ENCODE assay signal across 13 cellular contexts in the genomic region with DNA sequence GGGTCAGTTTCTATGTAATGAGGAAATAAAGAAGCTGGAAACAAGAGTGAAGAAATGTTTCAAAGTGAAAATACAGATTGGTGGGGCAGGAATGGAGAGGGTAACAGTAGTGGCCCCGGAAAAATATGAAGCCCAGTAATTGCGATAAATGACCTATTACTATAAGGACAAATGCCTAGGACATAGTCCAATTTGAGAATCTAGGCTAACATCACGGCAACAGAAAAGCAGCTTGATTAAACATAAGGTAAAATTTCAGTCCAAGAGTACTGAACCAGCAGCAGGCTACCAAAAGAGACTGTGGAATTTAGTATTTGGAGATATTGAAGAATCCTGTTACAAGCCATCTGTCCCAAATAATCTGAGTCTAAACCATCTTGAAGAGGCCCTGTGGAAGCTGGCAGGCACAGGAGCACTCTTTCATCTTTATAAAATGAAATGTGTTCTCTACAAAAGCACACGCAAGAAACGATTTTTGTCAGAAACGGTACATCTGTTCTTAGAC. TPM values are rescaled to one million over a fixed set of nuclear protein-coding genes. Genes with fewer than 3 reads are reported as not detected.
DNase-seq lines count a peak whose midpoint lies in the region; ATAC-seq and TF ChIP-seq lines count a peak whose summit lies in the region.
"Had no signal": no experiment of that assay in that cellular context is flagged by ENCODE, and none has a peak within 500 bp of the region (broad histone marks: within the 10 kb centered on the region; RNA-seq: fewer than 3 reads in every experiment).

No MANE protein-coding gene starts in this region.

- intact Hi-C loops in left ventricle myocardium inferior (cut with micrococcal nuclease) (no loop called here), Right ventricle myocardium inferior (cut with DNase I) (loop anchor here (10.0 kb wide), 2 partner anchors 115 to 185 kb away; no protein-coding TSS in a partner anchor)

- H3K4me3 ChIP-seq in left ventricle myocardium inferior = no peak overlapping the region

- H3K9me3 Mint-ChIP-seq in immature natural killer cell (no peaks in the 10 kb centered on the region), type B pancreatic cell (no peaks in the 10 kb centered on the region)

- H3K27me3 Mint-ChIP-seq in T-helper 17 cell = no peaks in the 10 kb centered on the region
- peaks cover 0 to 3% (median 2%) of the 10 kb centered on the region in 3 donors for H3K27me3 Mint-ChIP-seq in immature natural killer cell (ENCODE audit: low read depth in 3 of 3)
- no peaks in the 10 kb centered on the region for H3K27me3 Mint-ChIP-seq in type B pancreatic cell

- H3K36me3 Mint-ChIP-seq in T-helper 17 cell (ENCODE audit: low read depth) = peaks cover 3% of the 10 kb centered on the region
- H3K36me3 Mint-ChIP-seq in immature natural killer cell = peaks cover 0 to 3% (median 0%) of the 10 kb centered on the region in 3 donors
- H3K36me3 Mint-ChIP-seq in type B pancreatic cell = peaks cover 8% of the 10 kb centered on the region

- H3K4me1 Mint-ChIP-seq in T-helper 17 cell (peaks cover 80% of the 10 kb centered on the region), immature natural killer cell (peaks cover 72 to 90% of the 10 kb centered on the region in 2 donors), type B pancreatic cell (ENCODE audit: unreplicated experiment) (peaks cover 58% of the 10 kb centered on the region)

- ATAC-seq in Right ventricle myocardium inferior = no peak
- no peak for ATAC-seq in T-helper 17 cell
- no peak for ATAC-seq in HG02798 (IDR thresholded peaks at IDR 0.05; ENCODE audit: poor library complexity, unreplicated experiment)

- H3K4me3 Mint-ChIP-seq in T-helper 17 cell (peak overlapping the region; percentile 87), immature natural killer cell (peak overlapping the region; percentile 4 to 46 (median 19)), type B pancreatic cell (peak overlapping the region; percentile 26)

- H3K9me3 ChIP-seq in left ventricle myocardium inferior (replicated peaks) = no peaks in the 10 kb centered on the region
- no peaks in the 10 kb centered on the region for H3K9me3 ChIP-seq in T-helper 17 cell (ENCODE audit: control insufficient read depth, low read length, poor library complexity, severe bottlenecking)

- H3K27ac Mint-ChIP-seq in T-helper 17 cell (peak overlapping the region; percentile 97), immature natural killer cell (peak overlapping the region; percentile 4 to 92 (median 50)), type B pancreatic cell (no peak overlapping the region)

- H3K27me3 ChIP-seq in left ventricle myocardium inferior (ENCODE audit: low read depth) = no peaks in the 10 kb centered on the region

- DNase-seq in left ventricle myocardium inferior (no peak), Right ventricle myocardium inferior (ENCODE audit: missing footprints) (no peak), T-helper 17 cell (no peak), immature natural killer cell (no peak), type B pancreatic cell (ENCODE audit: extremely low spot score, unreplicated experiment) (no peak), A172 (ENCODE audit: low spot score) (no peak), HT-29 (ENCODE audit: low spot score) (no peak)
- DNase-seq: activated CD4-positive, alpha-beta T cell treated with anti-CD3 and anti-CD28 coated beads for 1 hour; KBM-7; NCI-H1417; stimulated activated naive CD4-positive, alpha-beta T cell; T-helper 2 cell had no signal

- peak overlapping the region; percentile 83 for H3K27ac ChIP-seq in left ventricle myocardium inferior (replicated peaks)

- H3K4me1 ChIP-seq in left ventricle myocardium inferior = peaks cover 92% of the 10 kb centered on the region

- no peaks in the 10 kb centered on the region for H3K36me3 ChIP-seq in left ventricle myocardium inferior

- TF ChIP-seq CTCF in left ventricle myocardium inferior (IDR thresholded peaks at IDR 0.05; ENCODE audit: borderline replicate concordance) (no peak), type B pancreatic cell (conservative IDR thresholded peaks at IDR 0.05) (no peak)

RNA-seq across cellular contexts. Expression of a gene that starts 49.4 kb away (rescaled TPM):
- 19.0 TPM for total RNA-seq in left ventricle myocardium inferior
- 28.0 TPM for total RNA-seq in Right ventricle myocardium inferior
- 100 to 1,000 TPM; 121 to 147 TPM for total RNA-seq in T-helper 17 cell
- polyA plus RNA-seq in immature natural killer cell = 10 to 100 TPM; 45.4 to 85.2 (median 63.0) TPM
- 66.3 and 103 TPM in 2 replicates for total RNA-seq in type B pancreatic cell (ENCODE audit: low replicate concordance)
- total RNA-seq in A172 (2014; rRNA removed; shearing (Covaris generic)) = 57.3 and 74.4 TPM in 2 replicates
- not detected in 2 replicates for total RNA-seq in HT-29 (2014; rRNA removed; shearing (Covaris generic))

Comparison
In these comparisons a context has a peak if more than half of its experiments do, and no peak if none do; other contexts are left out.
1. H3K4me3 Mint-ChIP-seq: peak in every context shown above with its lines; median percentile 87 in T-helper 17 cell; 26 in type B pancreatic cell; 19 in immature natural killer cell.
2. RNA of a gene that starts 49.4 kb away (total RNA-seq): 121 to 147 TPM in T-helper 17 cell, 66.3 to 103 TPM in type B pancreatic cell, 57.3 to 74.4 TPM in A172, 28.0 TPM in Right ventricle myocardium inferior (single experiment) and 19.0 TPM in left ventricle myocardium inferior (single experiment); not detected in HT-29; every median in the first group is over 10 times any median in the second.